ENCODE assay signal across 15 cellular contexts in genomic region chr20:62408055-62408454, GRCh38. TPM values are rescaled to one million over a fixed set of nuclear protein-coding genes. Genes with fewer than 3 reads are reported as not detected.
DNase-seq lines count a peak whose midpoint lies in the region; ATAC-seq, FAIRE-seq and TF ChIP-seq lines count a peak whose summit lies in the region.
"Had no signal": no experiment of that assay in that cellular context is flagged by ENCODE, and none has a peak within 500 bp of the region (broad histone marks: within the 10 kb centered on the region; RNA-seq: fewer than 3 reads in every experiment).

No MANE protein-coding gene starts in this region.

- no peak for TF ChIP-seq CTCF in Loucy (conservative IDR thresholded peaks at IDR 0.05; ENCODE audit: low read length)
- TF ChIP-seq CTCF in astrocyte (IDR thresholded peaks at IDR 0.05; ENCODE audit: insufficient read depth, low read depth, low read length): no peak
- TF ChIP-seq CTCF in parathyroid adenoma (IDR thresholded peaks at IDR 0.05): no peak

- CTCF ChIA-PET in activated CD4-positive, alpha-beta T cell treated with anti-CD3 and anti-CD28 coated beads for 36 hours (lab: Charles Lee): no interaction called here

- intact Hi-C loops in activated CD4-positive, alpha-beta T cell treated with anti-CD3 and anti-CD28 coated beads for 36 hours (cut with DNase I, micrococcal nuclease): loop anchor here (5.0 kb wide), 2 partner anchors 209 to 341 kb away; partner anchors contain the start of gene TAF4 (in 1 of the 2)

- H3K36me3 ChIP-seq in Loucy (ENCODE audit: insufficient read depth, low read length): no peaks in the 10 kb centered on the region
- H3K36me3 ChIP-seq in astrocyte (ENCODE audit: insufficient read depth, low read length): no peaks in the 10 kb centered on the region
- no peaks in the 10 kb centered on the region for H3K36me3 ChIP-seq in parathyroid adenoma (ENCODE audit: control insufficient read depth, insufficient read depth, low read length)
- H3K36me3 ChIP-seq: gastrocnemius medialis had no signal

- H3K4me3 Mint-ChIP-seq in activated CD4-positive, alpha-beta T cell treated with anti-CD3 and anti-CD28 coated beads for 36 hours: peak overlapping the region; percentile 72
- H3K4me3 Mint-ChIP-seq in astrocyte (ENCODE audit: unreplicated experiment): peak overlapping the region; percentile 54

- DNase-seq in activated CD4-positive, alpha-beta T cell treated with anti-CD3 and anti-CD28 coated beads for 36 hours: no peak
- DNase-seq in activated CD4-positive, alpha-beta T cell treated with anti-CD3 and anti-CD28 coated beads, Interleukin-2, amount 50 U/mL, for 48 hours: no peak
- DNase-seq in astrocyte (ENCODE audit: low read depth) (no peak), cerebellum (ENCODE audit: low spot score) (no peak), A172 (ENCODE audit: low spot score) (no peak), Kasumi-1 (lab: John Stamatoyannopoulos, UW) (no peak)
- DNase-seq: effector CD4-positive, alpha-beta T cell; gastrocnemius medialis; NCI-H446 treated with DMSO at 0.1 percent for 48 hours; stimulated activated CD4-positive, alpha-beta T cell treated with anti-CD3 and anti-CD28 coated beads, Interleukin-4, amount 100 ng/mL, for 1 hour had no signal

- H3K4me1 ChIP-seq in Loucy (ENCODE audit: insufficient read depth, low read length, poor library complexity, severe bottlenecking) (peaks cover 35% of the 10 kb centered on the region), astrocyte (ENCODE audit: insufficient read depth, low read length) (peaks cover 8% of the 10 kb centered on the region), parathyroid adenoma (peaks cover 22% of the 10 kb centered on the region)

- H3K9me3 Mint-ChIP-seq in activated CD4-positive, alpha-beta T cell treated with anti-CD3 and anti-CD28 coated beads for 36 hours (ENCODE audit: low read depth): no peaks in the 10 kb centered on the region
- no peaks in the 10 kb centered on the region for H3K9me3 Mint-ChIP-seq in astrocyte (ENCODE audit: unreplicated experiment)

- H4K20me1 ChIP-seq in Loucy (ENCODE audit: insufficient read depth, low read length, poor library complexity, severe bottlenecking) (peaks cover 11% of the 10 kb centered on the region), astrocyte (ENCODE audit: insufficient read depth, low read length) (peaks cover 29% of the 10 kb centered on the region)

- no peak for ATAC-seq in activated CD4-positive, alpha-beta T cell treated with anti-CD3 and anti-CD28 coated beads for 36 hours

- H3K27me3 ChIP-seq in Loucy (ENCODE audit: insufficient read depth, low read length, poor library complexity, severe bottlenecking): no peaks in the 10 kb centered on the region
- H3K27me3 ChIP-seq in astrocyte (ENCODE audit: insufficient read depth, low read length): no peaks in the 10 kb centered on the region
- H3K27me3 ChIP-seq in parathyroid adenoma (ENCODE audit: control insufficient read depth, insufficient read depth, low read length): no peaks in the 10 kb centered on the region
- H3K27me3 ChIP-seq: gastrocnemius medialis had no signal

- peaks cover 2% of the 10 kb centered on the region for H3K27me3 Mint-ChIP-seq in activated CD4-positive, alpha-beta T cell treated with anti-CD3 and anti-CD28 coated beads for 36 hours
- H3K27me3 Mint-ChIP-seq in astrocyte (ENCODE audit: low read depth, unreplicated experiment): peaks cover 12% of the 10 kb centered on the region

- H3K4me2 ChIP-seq in Loucy (ENCODE audit: low read depth, low read length, poor library complexity, severe bottlenecking): peak overlapping the region; percentile 76
- H3K4me2 ChIP-seq in astrocyte (ENCODE audit: low read length): no peak overlapping the region
- H3K4me2 ChIP-seq in parathyroid adenoma (ENCODE audit: low read length): peak overlapping the region; percentile 87

- H3K4me3 ChIP-seq in Loucy (ENCODE audit: low read length, poor library complexity, severe bottlenecking) (peak overlapping the region; percentile 76), astrocyte (ENCODE audit: insufficient read depth, low read depth, low read length) (no peak overlapping the region), parathyroid adenoma (ENCODE audit: low read depth, low read length) (peak overlapping the region; percentile 61)

- H2AFZ ChIP-seq in Loucy (ENCODE audit: low read length): no peak overlapping the region
- no peak overlapping the region for H2AFZ ChIP-seq in astrocyte (ENCODE audit: low read depth, low read length)
- H2AFZ ChIP-seq in parathyroid adenoma: no peak overlapping the region

- POLR2A ChIA-PET in activated CD4-positive, alpha-beta T cell treated with anti-CD3 and anti-CD28 coated beads for 36 hours (lab: Charles Lee): no interaction called here

- FAIRE-seq in astrocyte (lab: Jason Lieb, UNC): no peak

- peak overlapping the region; percentile 67 for H3K9ac ChIP-seq in Loucy (ENCODE audit: low read depth, low read length, poor library complexity, severe bottlenecking)
- no peak overlapping the region for H3K9ac ChIP-seq in astrocyte (ENCODE audit: low read length)
- no peak overlapping the region for H3K9ac ChIP-seq in parathyroid adenoma

- H3F3A ChIP-seq in Loucy (ENCODE audit: low read depth): no peaks in the 10 kb centered on the region

- peaks cover 23% of the 10 kb centered on the region for H3K4me1 Mint-ChIP-seq in activated CD4-positive, alpha-beta T cell treated with anti-CD3 and anti-CD28 coated beads for 36 hours
- peaks cover 3% of the 10 kb centered on the region for H3K4me1 Mint-ChIP-seq in astrocyte (ENCODE audit: low read depth, unreplicated experiment)

- H3K79me2 ChIP-seq in Loucy (ENCODE audit: insufficient read depth, low read length) (peaks cover 28% of the 10 kb centered on the region), astrocyte (ENCODE audit: insufficient read depth, low read length) (peaks cover 4% of the 10 kb centered on the region), parathyroid adenoma (no peaks in the 10 kb centered on the region)

- no peaks in the 10 kb centered on the region for H3K36me3 Mint-ChIP-seq in activated CD4-positive, alpha-beta T cell treated with anti-CD3 and anti-CD28 coated beads for 36 hours (ENCODE audit: low read depth)
- H3K36me3 Mint-ChIP-seq in astrocyte (ENCODE audit: low read depth, unreplicated experiment): peaks cover 5% of the 10 kb centered on the region

- H3K27ac ChIP-seq in astrocyte (ENCODE audit: low read depth, low read length) (no peak overlapping the region), parathyroid adenoma (no peak overlapping the region)

- no peaks in the 10 kb centered on the region for H3K9me2 ChIP-seq in Loucy (replicated peaks; ENCODE audit: low read depth, low read length)

- no peaks in the 10 kb centered on the region for H3K9me3 ChIP-seq in Loucy (ENCODE audit: insufficient read depth, low read depth, low read length)
- H3K9me3 ChIP-seq in astrocyte (ENCODE audit: insufficient read depth, low read depth, low read length): no peaks in the 10 kb centered on the region
- no peaks in the 10 kb centered on the region for H3K9me3 ChIP-seq in parathyroid adenoma (ENCODE audit: control insufficient read depth, low read length)
- H3K9me3 ChIP-seq: gastrocnemius medialis had no signal

- H3K27ac Mint-ChIP-seq in activated CD4-positive, alpha-beta T cell treated with anti-CD3 and anti-CD28 coated beads for 36 hours: peak overlapping the region; percentile 42
- no peak overlapping the region for H3K27ac Mint-ChIP-seq in astrocyte (ENCODE audit: unreplicated experiment)

RNA-seq across cellular contexts. Expression of gene CABLES2, which starts 1.0 kb away (rescaled TPM):
- 1 to 10 TPM; 6.4 to 7.6 TPM for total RNA-seq in activated CD4-positive, alpha-beta T cell treated with anti-CD3 and anti-CD28 coated beads for 36 hours
- total RNA-seq in astrocyte (4.4 and 5.4 TPM in 2 replicates), cerebellum (5.4 TPM)
- total RNA-seq in A172 (2014; rRNA removed; shearing (Covaris generic)): 10.4 and 12.9 TPM in 2 replicates

RNA-seq across cellular contexts. Expression of gene RBBP8NL, which starts 19.3 kb away (rescaled TPM):
- total RNA-seq in activated CD4-positive, alpha-beta T cell treated with anti-CD3 and anti-CD28 coated beads for 36 hours: not detected
- 0.14 TPM in 1 of 2 replicates, not detected in the other for total RNA-seq in astrocyte
- total RNA-seq in cerebellum: not detected
- not detected in 2 replicates for total RNA-seq in A172 (2014; rRNA removed; shearing (Covaris generic))
- total RNA-seq: A673, gastrocnemius medialis, osteocyte, subcutaneous adipose tissue had no signal

RNA-seq across cellular contexts. Expression of gene RPS21, which starts 21.2 kb away (rescaled TPM):
- 1,000 to 10,000 TPM; 1,051 to 2,439 TPM for total RNA-seq in activated CD4-positive, alpha-beta T cell treated with anti-CD3 and anti-CD28 coated beads for 36 hours
- total RNA-seq in astrocyte (1,126 and 1,251 TPM in 2 replicates), cerebellum (422 TPM)
- 2,286 and 2,536 TPM in 2 replicates for total RNA-seq in A172 (2014; rRNA removed; shearing (Covaris generic))

RNA-seq across cellular contexts. Expression of gene LAMA5, which starts 40.9 kb away (rescaled TPM):
- 1 to 10 TPM in 1 of 2 experiments, under 1 TPM in 1; 0.72 to 1.0 TPM for total RNA-seq in activated CD4-positive, alpha-beta T cell treated with anti-CD3 and anti-CD28 coated beads for 36 hours
- total RNA-seq in astrocyte (285 and 350 TPM in 2 replicates), cerebellum (24.6 TPM)
- total RNA-seq in A172 (2014; rRNA removed; shearing (Covaris generic)): 63.8 and 81.2 TPM in 2 replicates
